In the genomic region with DNA sequence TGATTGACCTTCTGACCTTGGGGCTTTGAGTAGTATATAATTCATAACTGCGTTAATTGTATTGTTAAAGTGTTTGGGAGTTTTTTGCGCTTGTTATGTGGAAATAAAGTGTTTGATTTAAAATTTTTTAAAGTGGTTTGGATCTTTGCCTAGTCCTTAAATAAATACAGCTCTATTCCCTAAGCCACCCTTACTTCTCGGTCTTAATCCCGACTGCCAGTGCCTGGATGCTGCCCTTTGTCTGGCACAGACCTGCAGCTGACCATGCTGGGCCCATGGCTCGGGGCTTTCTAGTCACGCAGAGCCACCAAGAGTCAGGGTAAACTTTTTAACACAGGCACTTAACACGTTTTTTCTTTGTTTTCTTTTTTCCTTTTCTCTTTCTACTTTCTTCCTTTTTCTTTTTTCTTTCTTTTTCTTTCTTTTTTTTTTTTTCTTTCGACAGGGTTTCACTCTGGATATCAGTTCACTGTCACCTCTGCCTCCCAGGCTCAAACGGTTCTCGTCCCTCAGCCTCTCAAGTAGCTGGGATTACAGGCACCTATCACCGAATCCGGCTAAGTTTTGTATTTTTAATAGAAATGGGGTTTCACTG, we compare ENCODE assay signal across 21 cellular contexts. TPM values are rescaled to one million over a fixed set of nuclear protein-coding genes. Genes with fewer than 3 reads are reported as not detected.
DNase-seq lines count a peak whose midpoint lies in the region; ATAC-seq and TF ChIP-seq lines count a peak whose summit lies in the region.
"Had no signal": no experiment of that assay in that cellular context is flagged by ENCODE, and none has a peak within 500 bp of the region (broad histone marks: within the 10 kb centered on the region; RNA-seq: fewer than 3 reads in every experiment).

No MANE protein-coding gene starts in this region.

- no peaks in the 10 kb centered on the region for H3K9me3 Mint-ChIP-seq in chondrocyte (ENCODE audit: low read depth)
- no peaks in the 10 kb centered on the region for H3K9me3 Mint-ChIP-seq in stimulated activated effector memory CD8-positive, alpha-beta T cell treated with anti-CD3 and anti-CD28 coated beads, Interleukin-12 subunit alpha, Interleukin-12 subunit beta, amount 100 ng/mL, for 72 hours
- H3K9me3 Mint-ChIP-seq: CD4-positive, CD25-positive, alpha-beta regulatory T cell had no signal

- no peak for TF ChIP-seq CTCF in left ventricle myocardium inferior (IDR thresholded peaks at IDR 0.05; ENCODE audit: borderline replicate concordance)
- no peak for TF ChIP-seq CTCF in chondrocyte (IDR thresholded peaks at IDR 0.05)
- no peak for TF ChIP-seq CTCF in left lung (IDR thresholded peaks at IDR 0.05)

- no peaks in the 10 kb centered on the region for H3K4me1 Mint-ChIP-seq in chondrocyte (ENCODE audit: low read depth)
- no peaks in the 10 kb centered on the region for H3K4me1 Mint-ChIP-seq in stimulated activated effector memory CD8-positive, alpha-beta T cell treated with anti-CD3 and anti-CD28 coated beads, Interleukin-12 subunit alpha, Interleukin-12 subunit beta, amount 100 ng/mL, for 72 hours
- H3K4me1 Mint-ChIP-seq: CD4-positive, CD25-positive, alpha-beta regulatory T cell had no signal

- no peak overlapping the region for H3K27ac ChIP-seq in left ventricle myocardium inferior (replicated peaks)
- no peak overlapping the region for H3K27ac ChIP-seq in left lung
- H3K27ac ChIP-seq: PC-9 had no signal

- no peaks in the 10 kb centered on the region for H3K27me3 ChIP-seq in left ventricle myocardium inferior (ENCODE audit: low read depth)
- no peaks in the 10 kb centered on the region for H3K27me3 ChIP-seq in left lung

- H3K27me3 Mint-ChIP-seq in chondrocyte (ENCODE audit: low read depth): no peaks in the 10 kb centered on the region
- H3K27me3 Mint-ChIP-seq: CD4-positive, CD25-positive, alpha-beta regulatory T cell had no signal

- peaks cover 33% of the 10 kb centered on the region for H3K36me3 Mint-ChIP-seq in chondrocyte (ENCODE audit: low read depth)
- peaks cover 71% of the 10 kb centered on the region for H3K36me3 Mint-ChIP-seq in stimulated activated effector memory CD8-positive, alpha-beta T cell treated with anti-CD3 and anti-CD28 coated beads, Interleukin-12 subunit alpha, Interleukin-12 subunit beta, amount 100 ng/mL, for 72 hours

- peak overlapping the region; percentile 54 for H3K27ac Mint-ChIP-seq in chondrocyte (ENCODE audit: unreplicated experiment)
- H3K27ac Mint-ChIP-seq in stimulated activated effector memory CD8-positive, alpha-beta T cell treated with anti-CD3 and anti-CD28 coated beads, Interleukin-12 subunit alpha, Interleukin-12 subunit beta, amount 100 ng/mL, for 72 hours: peak overlapping the region; percentile 63
- H3K27ac Mint-ChIP-seq: CD4-positive, CD25-positive, alpha-beta regulatory T cell had no signal

- H3K4me3 ChIP-seq in left ventricle myocardium inferior (no peak overlapping the region), left lung (no peak overlapping the region)
- H3K4me3 ChIP-seq: GM12878, PC-9 had no signal

- no peak overlapping the region for H3K4me3 Mint-ChIP-seq in chondrocyte (ENCODE audit: unreplicated experiment)
- no peak overlapping the region for H3K4me3 Mint-ChIP-seq in stimulated activated effector memory CD8-positive, alpha-beta T cell treated with anti-CD3 and anti-CD28 coated beads, Interleukin-12 subunit alpha, Interleukin-12 subunit beta, amount 100 ng/mL, for 72 hours
- H3K4me3 Mint-ChIP-seq: CD4-positive, CD25-positive, alpha-beta regulatory T cell had no signal

- DNase-seq in cardiac septum (ENCODE audit: low spot score) (peak; percentile 26), left ventricle myocardium inferior (no peak), chondrocyte (ENCODE audit: low spot score) (no peak), left lung (no peak), cerebellum (ENCODE audit: low spot score) (no peak)
- DNase-seq in stimulated activated effector memory CD8-positive, alpha-beta T cell treated with anti-CD3 and anti-CD28 coated beads, Interleukin-12 subunit alpha, Interleukin-12 subunit beta, amount 100 ng/mL, for 72 hours (ENCODE audit: low spot score in 2 of 2): no peak
- DNase-seq in activated effector memory CD4-positive, alpha-beta T cell treated with anti-CD3 and anti-CD28 coated beads, Interleukin-2, amount 50 U/mL, for 16 hours: no peak
- DNase-seq: ACHN; Calu3; CD4-positive, CD25-positive, alpha-beta regulatory T cell; DMS79; IMR-90; Kasumi-1; NCI-H1417 treated with DMSO at 0.1 percent for 48 hours; NCI-H226; NCI-H69; PC-9 had no signal

- H3K36me3 ChIP-seq in left ventricle myocardium inferior (peaks cover 74% of the 10 kb centered on the region), left lung (peaks cover 10 to 74% of the 10 kb centered on the region in 2 donors)

- no peaks in the 10 kb centered on the region for H3K9me3 ChIP-seq in left ventricle myocardium inferior (replicated peaks)
- H3K9me3 ChIP-seq in left lung: no peaks in the 10 kb centered on the region

- ATAC-seq in left lung: peak; percentile 89
- ATAC-seq in stimulated activated effector memory CD8-positive, alpha-beta T cell treated with anti-CD3 and anti-CD28 coated beads, Interleukin-12 subunit alpha, Interleukin-12 subunit beta, amount 100 ng/mL, for 72 hours: no peak
- no peak for ATAC-seq in HG03039 (IDR thresholded peaks at IDR 0.05; ENCODE audit: unreplicated experiment)
- ATAC-seq: GM12878, HCT116 had no signal

- peaks cover 14% of the 10 kb centered on the region for H3K4me1 ChIP-seq in left ventricle myocardium inferior
- no peaks in the 10 kb centered on the region for H3K4me1 ChIP-seq in left lung

- intact Hi-C loops in cardiac septum (cut with DNase I): no loop called here
- intact Hi-C loops in left ventricle myocardium inferior (cut with micrococcal nuclease): no loop called here
- intact Hi-C loops in left lung (cut with DNase I): no loop called here

RNA-seq across cellular contexts. Expression of a gene that starts 19.6 kb away (rescaled TPM):
- total RNA-seq in cardiac septum (not detected), left ventricle myocardium inferior (0.14 TPM), chondrocyte (not detected in 3 replicates), left lung (under 1 TPM in 1 of 2 donors, not detected in 1; 0.10 TPM), cerebellum (not detected)
- total RNA-seq: Calu3; CD4-positive, CD25-positive, alpha-beta regulatory T cell; G401; GM12878 had no signal
